ENCODE assay signal across 1 cellular context in the genomic region with DNA sequence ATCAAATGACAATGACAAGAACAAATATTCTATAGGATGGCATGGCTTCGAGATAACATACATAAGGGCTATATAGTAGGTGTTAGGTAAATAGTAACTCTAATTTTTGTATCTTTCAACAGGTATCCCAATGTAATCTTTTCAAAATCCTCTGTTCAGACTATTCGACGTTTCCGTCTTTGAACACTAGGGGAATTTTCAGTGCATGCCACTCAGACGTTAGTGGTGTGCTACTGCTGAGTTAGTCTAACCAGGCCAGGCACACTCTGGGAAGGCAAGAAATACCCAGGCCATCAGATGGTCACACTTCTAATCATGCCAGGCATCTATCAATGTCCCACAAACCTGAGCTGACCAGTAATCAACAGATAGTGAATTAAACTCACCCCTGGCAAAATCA.
TF ChIP-seq lines count a peak whose summit lies in the region.

No MANE protein-coding gene starts in this region.

TF ChIP-seq in K562, 482 proteins besides CTCF, POLR2A, EP300 and RAD21:
- no peak for TF ChIP-seq SMAD4 (CRISPR knock-in tag; conservative IDR thresholded peaks at IDR 0.05)
- no peak for TF ChIP-seq RUNX1 (IDR thresholded peaks at IDR 0.05; ENCODE audit: low read depth)
- no peak for TF ChIP-seq ARID1B (IDR thresholded peaks at IDR 0.05)
- no peak for TF ChIP-seq POLR2G (IDR thresholded peaks at IDR 0.05; ENCODE audit: low read depth, low read length)
- TF ChIP-seq SMARCB1 (IDR thresholded peaks at IDR 0.05; ENCODE audit: insufficient read length, low read depth): no peak
- no peak for TF ChIP-seq ZNF696 (CRISPR knock-in tag; conservative IDR thresholded peaks at IDR 0.05)
- TF ChIP-seq PHTF2 (CRISPR knock-in tag; IDR thresholded peaks at IDR 0.05): no peak
- TF ChIP-seq SAFB2 (IDR thresholded peaks at IDR 0.05; ENCODE audit: borderline replicate concordance, low read depth, low read length, severe bottlenecking): no peak
- TF ChIP-seq GTF2F1 (IDR thresholded peaks at IDR 0.05; ENCODE audit: low read depth, low read length): no peak
- TF ChIP-seq ZNF408 (CRISPR knock-in tag; IDR thresholded peaks at IDR 0.05; ENCODE audit: low read depth): no peak
